14 cellular contexts compared by ENCODE assay signal in the genomic region with DNA sequence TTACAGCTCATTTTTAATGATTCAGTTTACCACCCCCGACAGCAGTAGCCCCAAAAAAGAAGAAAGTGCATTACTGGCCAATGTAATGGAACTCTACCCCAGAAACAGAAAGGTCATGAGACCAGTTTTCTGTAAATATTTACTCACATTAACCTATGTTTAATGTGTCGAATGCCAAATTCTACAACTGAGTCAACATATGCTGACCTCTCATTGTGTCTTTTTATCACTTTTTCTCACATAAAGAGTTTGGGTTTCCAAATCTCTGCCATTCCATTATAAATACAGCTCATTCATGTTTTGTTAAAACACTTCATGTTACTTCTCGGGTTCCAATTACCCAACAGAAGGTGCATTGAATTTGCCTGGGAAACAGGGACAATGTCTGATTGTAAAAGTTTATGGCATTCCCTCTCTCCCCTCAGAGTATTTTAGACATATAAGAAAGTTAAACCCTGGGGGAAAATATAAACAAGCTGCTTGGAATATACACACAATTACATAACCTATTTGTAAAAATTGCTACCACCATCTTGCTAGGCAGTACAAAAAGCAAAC.
A peak's percentile ranks its signal among the peaks of the same experiment; 100 is the strongest.
DNase-seq lines count a peak whose midpoint lies in the region; ATAC-seq and TF ChIP-seq lines count a peak whose summit lies in the region.
"Had no signal": no experiment of that assay in that cellular context is flagged by ENCODE, and none has a peak within 500 bp of the region (broad histone marks: within the 10 kb centered on the region; RNA-seq: fewer than 3 reads in every experiment).

No MANE protein-coding gene starts in this region.

- CTCF ChIA-PET in GM10248 (lab: Yijun Ruan, JAX) = interaction anchor here (2.0 to 3.1 kb wide), 4 partner anchors 10 to 274 kb away, joined by 5 to 13 read pairs (median 8); no protein-coding TSS in a partner anchor

- H3K4me3 Mint-ChIP-seq in activated T-cell treated with anti-CD3 and anti-CD28 coated beads, Interleukin-2, amount 50 U/mL, for 72 hours = peak overlapping the region in 1 of 2 donors; percentile 33
- H3K4me3 Mint-ChIP-seq in activated T-cell treated with anti-CD3 and anti-CD28 coated beads, Interleukin-2, amount 50 U/mL, for 4 hours = no peak overlapping the region
- H3K4me3 Mint-ChIP-seq: CD8-positive, alpha-beta memory T cell; HFFc6 had no signal

- H3K4me1 Mint-ChIP-seq in activated T-cell treated with anti-CD3 and anti-CD28 coated beads, Interleukin-2, amount 50 U/mL, for 72 hours (ENCODE audit: low read depth) = peaks cover 37% of the 10 kb centered on the region
- H3K4me1 Mint-ChIP-seq in activated T-cell treated with anti-CD3 and anti-CD28 coated beads, Interleukin-2, amount 50 U/mL, for 4 hours (ENCODE audit: low read depth) = peaks cover 41% of the 10 kb centered on the region

- no peaks in the 10 kb centered on the region for H3K9me3 ChIP-seq in MG63

- no peak for ATAC-seq in activated T-cell treated with anti-CD3 and anti-CD28 coated beads, Interleukin-2, amount 50 U/mL, for 72 hours (replicated peaks in 1 of 2)
- no peak for ATAC-seq in activated T-cell treated with anti-CD3 and anti-CD28 coated beads, Interleukin-2, amount 50 U/mL, for 4 hours
- ATAC-seq in HG02884 (IDR thresholded peaks at IDR 0.05; ENCODE audit: unreplicated experiment) = no peak

- TF ChIP-seq CTCF in LNCaP clone FGC (IDR thresholded peaks at IDR 0.05; ENCODE audit: control insufficient read depth, extremely low read depth, insufficient read depth) = no peak
- no peak for TF ChIP-seq CTCF in GM10248 (IDR thresholded peaks at IDR 0.05; ENCODE audit: control extremely low read depth, extremely low read depth, low read depth, missing control alignments)

- H3K4me3 ChIP-seq in LNCaP clone FGC (ENCODE audit: low read depth, low read length) = no peak overlapping the region
- no peak overlapping the region for H3K4me3 ChIP-seq in MG63

- DNase-seq in activated T-cell treated with anti-CD3 and anti-CD28 coated beads, Interleukin-2, amount 50 U/mL, for 72 hours = no peak
- DNase-seq in activated T-cell treated with anti-CD3 and anti-CD28 coated beads, Interleukin-2, amount 50 U/mL, for 4 hours = no peak
- DNase-seq in LNCaP clone FGC (ENCODE audit: low read depth) (peak; percentile 69), foreskin melanocyte (peak; percentile 89), MG63 (no peak), GM10248 (ENCODE audit: extremely low spot score) (no peak), hepatic stellate cell (ENCODE audit: low spot score) (no peak)
- DNase-seq: ACHN; CD8-positive, alpha-beta memory T cell; HFFc6; NCI-H345; NCI-H526 treated with DMSO at 0.1 percent for 48 hours; SHP77 treated with DMSO at 0.1 percent for 48 hours had no signal

- no peaks in the 10 kb centered on the region for H3K36me3 Mint-ChIP-seq in activated T-cell treated with anti-CD3 and anti-CD28 coated beads, Interleukin-2, amount 50 U/mL, for 72 hours (ENCODE audit: insufficient read depth in 2 of 2)
- peaks cover 2% of the 10 kb centered on the region for H3K36me3 Mint-ChIP-seq in activated T-cell treated with anti-CD3 and anti-CD28 coated beads, Interleukin-2, amount 50 U/mL, for 4 hours (ENCODE audit: insufficient read depth)

- H3K36me3 ChIP-seq in MG63 = no peaks in the 10 kb centered on the region

- H3K27ac Mint-ChIP-seq in activated T-cell treated with anti-CD3 and anti-CD28 coated beads, Interleukin-2, amount 50 U/mL, for 72 hours = peak overlapping the region; percentile 83
- H3K27ac Mint-ChIP-seq: HFFc6 had no signal

- POLR2A ChIA-PET in GM10248 (lab: Yijun Ruan, JAX) = no interaction called here

- H3K27me3 Mint-ChIP-seq in activated T-cell treated with anti-CD3 and anti-CD28 coated beads, Interleukin-2, amount 50 U/mL, for 72 hours (ENCODE audit: low read depth) = no peaks in the 10 kb centered on the region
- no peaks in the 10 kb centered on the region for H3K27me3 Mint-ChIP-seq in activated T-cell treated with anti-CD3 and anti-CD28 coated beads, Interleukin-2, amount 50 U/mL, for 4 hours (ENCODE audit: low read depth)
- H3K27me3 Mint-ChIP-seq: CD8-positive, alpha-beta memory T cell had no signal

- no peaks in the 10 kb centered on the region for H3K27me3 ChIP-seq in MG63

- no peaks in the 10 kb centered on the region for H3K9me3 Mint-ChIP-seq in activated T-cell treated with anti-CD3 and anti-CD28 coated beads, Interleukin-2, amount 50 U/mL, for 72 hours
- H3K9me3 Mint-ChIP-seq in activated T-cell treated with anti-CD3 and anti-CD28 coated beads, Interleukin-2, amount 50 U/mL, for 4 hours = no peaks in the 10 kb centered on the region
- H3K9me3 Mint-ChIP-seq: CD8-positive, alpha-beta memory T cell; HFFc6 had no signal

Comparison
In these comparisons a context has a peak if more than half of its experiments do, and no peak if none do; other contexts are left out.
1. DNase-seq: peak in LNCaP clone FGC (single experiment) and foreskin melanocyte (single experiment); none in activated T-cell treated with anti-CD3 and anti-CD28 coated beads, Interleukin-2, amount 50 U/mL, for 72 hours (0 of 2), activated T-cell treated with anti-CD3 and anti-CD28 coated beads, Interleukin-2, amount 50 U/mL, for 4 hours (single experiment), MG63 (single experiment), GM10248 (single experiment) and hepatic stellate cell (single experiment).